ENCODE assay signal across 9 cellular contexts in genomic region chrX:71493111-71493613, GRCh38. TPM values are rescaled to one million over a fixed set of nuclear protein-coding genes. Genes with fewer than 3 reads are reported as not detected.
DNase-seq lines count a peak whose midpoint lies in the region; ATAC-seq and TF ChIP-seq lines count a peak whose summit lies in the region.
"Had no signal": no experiment of that assay in that cellular context is flagged by ENCODE, and none has a peak within 500 bp of the region (broad histone marks: within the 10 kb centered on the region; RNA-seq: fewer than 3 reads in every experiment).

No MANE protein-coding gene starts in this region.

- no peak overlapping the region for H3K9ac ChIP-seq in OCI-LY1 (ENCODE audit: low read length)
- no peak overlapping the region for H3K9ac ChIP-seq in parathyroid adenoma

- H3K36me3 Mint-ChIP-seq in CD14-positive monocyte = peaks cover 0 to 2% of the 10 kb centered on the region in 2 donors

- ATAC-seq in HG03039 (IDR thresholded peaks at IDR 0.05; ENCODE audit: unreplicated experiment) = no peak

- peaks cover 0 to 12% (median 3%) of the 10 kb centered on the region in 3 donors for H3K27me3 Mint-ChIP-seq in CD14-positive monocyte (ENCODE audit: low read depth in 3 of 3)

- H3K79me2 ChIP-seq in OCI-LY1 (ENCODE audit: insufficient read depth, low read length) = no peaks in the 10 kb centered on the region
- H3K79me2 ChIP-seq in parathyroid adenoma = no peaks in the 10 kb centered on the region

- H3K27me3 ChIP-seq in OCI-LY1 (ENCODE audit: insufficient read depth, low read length) (no peaks in the 10 kb centered on the region), esophagus muscularis mucosa (no peaks in the 10 kb centered on the region), parathyroid adenoma (ENCODE audit: control insufficient read depth, insufficient read depth, low read length) (no peaks in the 10 kb centered on the region)

- H3F3A ChIP-seq in OCI-LY1 (ENCODE audit: insufficient read depth, low read length) = no peaks in the 10 kb centered on the region

- TF ChIP-seq CTCF in CD14-positive monocyte (IDR thresholded peaks at IDR 0.05) (no peak), OCI-LY1 (IDR thresholded peaks at IDR 0.05; ENCODE audit: low read length) (no peak), esophagus muscularis mucosa (IDR thresholded peaks at IDR 0.05) (no peak), parathyroid adenoma (IDR thresholded peaks at IDR 0.05) (no peak)

- peaks cover 6% of the 10 kb centered on the region for H3K4me1 ChIP-seq in OCI-LY1 (ENCODE audit: insufficient read depth, low read length, severe bottlenecking)
- peaks cover 0 to 11% (median 4%) of the 10 kb centered on the region in 4 donors for H3K4me1 ChIP-seq in esophagus muscularis mucosa
- H3K4me1 ChIP-seq in parathyroid adenoma = no peaks in the 10 kb centered on the region

- no peak for TF ChIP-seq POLR2A in esophagus muscularis mucosa (IDR thresholded peaks at IDR 0.05; ENCODE audit: low read depth)

- H3K4me3 ChIP-seq in OCI-LY1 (ENCODE audit: low read depth, low read length, poor library complexity, severe bottlenecking) (peak overlapping the region; percentile 49), esophagus muscularis mucosa (peak overlapping the region; percentile 61 to 65 (median 63)), parathyroid adenoma (ENCODE audit: low read depth, low read length) (peak overlapping the region; percentile 42)

- peak overlapping the region in 3 of 7 donors; percentile 18 to 57 (median 34) for H3K27ac Mint-ChIP-seq in CD14-positive monocyte

- peaks cover 0 to 21% (median 10%) of the 10 kb centered on the region in 7 donors for H3K9me3 Mint-ChIP-seq in CD14-positive monocyte

- TF ChIP-seq EP300 in esophagus muscularis mucosa (IDR thresholded peaks at IDR 0.05) = no peak

- H3K9me3 ChIP-seq in OCI-LY1 (ENCODE audit: low read length) (no peaks in the 10 kb centered on the region), esophagus muscularis mucosa (peaks cover 0 to 6% (median 0%) of the 10 kb centered on the region in 4 donors), parathyroid adenoma (ENCODE audit: control insufficient read depth, low read length) (no peaks in the 10 kb centered on the region)

- H3K27ac ChIP-seq in OCI-LY1 (ENCODE audit: low read depth, low read length, poor library complexity, severe bottlenecking) (no peak overlapping the region), esophagus muscularis mucosa (replicated peaks in 1 of 4) (peak overlapping the region in 1 of 4 donors; percentile 28), parathyroid adenoma (no peak overlapping the region)

- no peaks in the 10 kb centered on the region for H3K9me2 ChIP-seq in OCI-LY1 (ENCODE audit: low read depth, low read length)

- H4K20me1 ChIP-seq in OCI-LY1 (ENCODE audit: insufficient read depth, low read length) = no peaks in the 10 kb centered on the region

- H3K36me3 ChIP-seq in OCI-LY1 (ENCODE audit: insufficient read depth, low read length) (no peaks in the 10 kb centered on the region), esophagus muscularis mucosa (no peaks in the 10 kb centered on the region), parathyroid adenoma (ENCODE audit: control insufficient read depth, insufficient read depth, low read length) (no peaks in the 10 kb centered on the region)

- H3K4me3 Mint-ChIP-seq in CD14-positive monocyte = peak overlapping the region; percentile 65 to 90

- H3K4me1 Mint-ChIP-seq in CD14-positive monocyte = peaks cover 11% of the 10 kb centered on the region

- intact Hi-C loops in CD14-positive monocyte (cut with micrococcal nuclease) = loop anchor here in 1 of 2 donors (10.0 kb wide), 1 partner anchor 52 kb away; no protein-coding TSS in a partner anchor
- intact Hi-C loops in esophagus muscularis mucosa (cut with DNase I) = no loop called here

- H2AFZ ChIP-seq in OCI-LY1 (ENCODE audit: low read length) (no peak overlapping the region), parathyroid adenoma (no peak overlapping the region)

- H3K4me2 ChIP-seq in OCI-LY1 (ENCODE audit: low read length) = peak overlapping the region; percentile 68
- no peak overlapping the region for H3K4me2 ChIP-seq in parathyroid adenoma (ENCODE audit: low read length)

- no peak for DNase-seq in CD14-positive monocyte (ENCODE audit: low spot score)
- DNase-seq in esophagus muscularis mucosa (ENCODE audit: extremely low spot score) = no peak
- DNase-seq in NCI-H526 (lab: John Stamatoyannopoulos, UW) = no peak
- no peak for DNase-seq in OCI-M2 (lab: John Stamatoyannopoulos, UW; ENCODE audit: unreplicated experiment)
- DNase-seq in NCI-H2196 (lab: John Stamatoyannopoulos, UW; ENCODE audit: unreplicated experiment) = no peak
- DNase-seq: NCI-H2171 had no signal

- 74% methylated on average over 16 of the region's 16 CpGs for WGBS in esophagus muscularis mucosa

RNA-seq across cellular contexts. Expression of gene OGT, which starts 39.7 kb away (rescaled TPM):
- polyA plus RNA-seq in CD14-positive monocyte = 10 to 100 TPM; 11.7 to 14.0 TPM
- total RNA-seq in esophagus muscularis mucosa = 10 to 100 TPM; 54.2 to 90.1 (median 68.1) TPM
